37 cellular contexts compared by ENCODE assay signal in genomic region chr7:102398543-102398942, GRCh38. TPM values are rescaled to one million over a fixed set of nuclear protein-coding genes. Genes with fewer than 3 reads are reported as not detected.
"Had no signal": no experiment of that assay in that cellular context is flagged by ENCODE, and none has a peak within 500 bp of the region (broad histone marks: within the 10 kb centered on the region; RNA-seq: fewer than 3 reads in every experiment).

No MANE protein-coding gene starts in this region.

- H3K9me3 ChIP-seq: ascending aorta, breast epithelium, colonic mucosa, esophagus squamous epithelium, gastroesophageal sphincter, heart right ventricle had no signal

- H3K9me3 Mint-ChIP-seq: activated B cell treated with CpG ODN at 0.5 μM for 24 hours; activated naive CD4-positive, alpha-beta T cell treated with anti-CD3 and anti-CD28 coated beads for 36 hours; activated naive CD4-positive, alpha-beta T cell treated with anti-CD3 and anti-CD28 coated beads, Interleukin-2, amount 50 U/mL, for 24 hours; activated naive CD8-positive, alpha-beta T cell treated with anti-CD3 and anti-CD28 coated beads for 36 hours; activated T-helper 1 cell treated with anti-CD3 and anti-CD28 coated beads, Interleukin-12 subunit alpha, Interleukin-12 subunit beta, Interleukin-2, Interleukin-4 antibody, amounts not matched to agents 30 ng/mL and 10 ng/mL and 1 ng/mL, durations not matched to agents 14 hours and 24 hours and 36 hours; activated T-helper 2 cell treated with anti-CD3 and anti-CD28 coated beads, Interferon-gamma antibody, Interleukin-2, Interleukin-4, amounts not matched to agents 10 μg/mL and 5 μg/mL and 100 μg/mL, durations not matched to agents 14 hours and 24 hours and 36 hours; brain; T-helper 2 cell treated with Interferon-gamma antibody and Interleukin-4, amounts not matched to agents 5 μg/mL and 100 μg/mL, for 36 hours had no signal

- H3K4me3 Mint-ChIP-seq: activated B cell treated with CpG ODN at 0.5 μM for 24 hours; activated naive CD8-positive, alpha-beta T cell treated with anti-CD3 and anti-CD28 coated beads for 36 hours; activated T-helper 1 cell treated with anti-CD3 and anti-CD28 coated beads, Interleukin-12 subunit alpha, Interleukin-12 subunit beta, Interleukin-2, Interleukin-4 antibody, amounts not matched to agents 30 ng/mL and 10 ng/mL and 1 ng/mL, durations not matched to agents 14 hours and 24 hours and 36 hours; T-helper 17 cell; T-helper 2 cell treated with Interferon-gamma antibody and Interleukin-4, amounts not matched to agents 5 μg/mL and 100 μg/mL, for 36 hours had no signal

- DNase-seq: activated B cell treated with CpG ODN at 0.5 μM for 24 hours; activated CD4-positive, alpha-beta T cell treated with anti-CD3 and anti-CD28 coated beads for 48 hours; activated CD4-positive, alpha-beta T cell treated with anti-CD3 and anti-CD28 coated beads, Interleukin-2, amount 50 U/mL, for 1 hour; activated CD4-positive, alpha-beta T cell treated with anti-CD3 and anti-CD28 coated beads, Interleukin-2, amount 50 U/mL, for 48 hours; activated CD8-positive, alpha-beta memory T cell treated with anti-CD3 and anti-CD28 coated beads, Interleukin-2, amount 50 U/mL, for 48 hours; activated effector memory CD4-positive, alpha-beta T cell treated with anti-CD3 and anti-CD28 coated beads, Interleukin-2, amount 50 U/mL, for 16 hours; activated naive CD4-positive, alpha-beta T cell treated with anti-CD3 and anti-CD28 coated beads for 36 hours; activated naive CD8-positive, alpha-beta T cell treated with anti-CD3 and anti-CD28 coated beads for 36 hours; activated T-cell treated with anti-CD3 and anti-CD28 coated beads for 4 hours; activated T-cell treated with anti-CD3 and anti-CD28 coated beads, Interleukin-2, amount 50 U/mL, for 48 hours; central memory CD4-positive, alpha-beta T cell; cerebellar nuclear complex; colonic mucosa; effector CD8-positive, alpha-beta T cell; esophagus squamous epithelium; foreskin melanocyte; heart right ventricle; T-helper 1 cell; T-helper 17 cell; T1000; WERI-Rb-1 had no signal

- H3K4me3 ChIP-seq: ascending aorta, breast epithelium, cardiac muscle cell, colonic mucosa, esophagus squamous epithelium, gastroesophageal sphincter, heart right ventricle had no signal

- H3K4me1 ChIP-seq: breast epithelium had no signal

- ATAC-seq: activated CD4-positive, CD25-positive, alpha-beta regulatory T cell treated with anti-CD3 and anti-CD28 coated beads, Interleukin-2, amount 50 U/mL, for 24 hours; gastroesophageal sphincter; heart right ventricle; T-helper 17 cell had no signal

- H3K36me3 ChIP-seq: breast epithelium had no signal

- H3K27me3 ChIP-seq: ascending aorta, breast epithelium, cardiac muscle cell, colonic mucosa, esophagus squamous epithelium, gastroesophageal sphincter, heart right ventricle had no signal

- H3K27ac Mint-ChIP-seq: activated B cell treated with CpG ODN at 0.5 μM for 24 hours; activated naive CD4-positive, alpha-beta T cell treated with anti-CD3 and anti-CD28 coated beads for 36 hours; activated naive CD4-positive, alpha-beta T cell treated with anti-CD3 and anti-CD28 coated beads, Interleukin-2, amount 50 U/mL, for 24 hours; activated naive CD8-positive, alpha-beta T cell treated with anti-CD3 and anti-CD28 coated beads for 36 hours; activated T-helper 1 cell treated with anti-CD3 and anti-CD28 coated beads, Interleukin-12 subunit alpha, Interleukin-12 subunit beta, Interleukin-2, Interleukin-4 antibody, amounts not matched to agents 30 ng/mL and 10 ng/mL and 1 ng/mL, durations not matched to agents 14 hours and 24 hours and 36 hours; activated T-helper 2 cell treated with anti-CD3 and anti-CD28 coated beads, Interferon-gamma antibody, Interleukin-2, Interleukin-4, amounts not matched to agents 10 μg/mL and 5 μg/mL and 100 μg/mL, durations not matched to agents 14 hours and 24 hours and 36 hours; T-helper 2 cell treated with Interferon-gamma antibody and Interleukin-4, amounts not matched to agents 5 μg/mL and 100 μg/mL, for 36 hours had no signal

- H3K27ac ChIP-seq: ascending aorta, breast epithelium, cardiac muscle cell, colonic mucosa, epithelial cell of prostate, esophagus squamous epithelium, gastroesophageal sphincter, heart right ventricle, WERI-Rb-1 had no signal

- H3K27me3 Mint-ChIP-seq: activated B cell treated with CpG ODN at 0.5 μM for 24 hours; activated naive CD4-positive, alpha-beta T cell treated with anti-CD3 and anti-CD28 coated beads, Interleukin-2, amount 50 U/mL, for 24 hours; activated naive CD8-positive, alpha-beta T cell treated with anti-CD3 and anti-CD28 coated beads for 36 hours; T-helper 17 cell had no signal

RNA-seq across cellular contexts. Expression of gene SPDYE6, which starts 42.3 kb away (rescaled TPM):
- total RNA-seq: activated B cell treated with CpG ODN at 0.5 μM for 24 hours; activated naive CD4-positive, alpha-beta T cell treated with anti-CD3 and anti-CD28 coated beads for 36 hours; activated naive CD8-positive, alpha-beta T cell treated with anti-CD3 and anti-CD28 coated beads for 36 hours; activated T-helper 1 cell treated with anti-CD3 and anti-CD28 coated beads, Interleukin-12 subunit alpha, Interleukin-12 subunit beta, Interleukin-2, Interleukin-4 antibody, amounts not matched to agents 30 ng/mL and 10 ng/mL and 1 ng/mL, durations not matched to agents 14 hours and 24 hours and 36 hours; activated T-helper 2 cell treated with anti-CD3 and anti-CD28 coated beads, Interferon-gamma antibody, Interleukin-2, Interleukin-4, amounts not matched to agents 10 μg/mL and 5 μg/mL and 100 μg/mL, durations not matched to agents 14 hours and 24 hours and 36 hours; ascending aorta; cardiac muscle cell; colonic mucosa; dermis microvascular lymphatic vessel endothelial cell; endothelial cell of umbilical vein; esophagus squamous epithelium; fibroblast of lung; fibroblast of villous mesenchyme; gastroesophageal sphincter; glomerular endothelial cell; heart right ventricle; T-helper 17 cell had no signal
- polyA plus RNA-seq: endothelial cell of umbilical vein, fibroblast of lung had no signal
